8 cellular contexts compared by ENCODE assay signal in the genomic region with DNA sequence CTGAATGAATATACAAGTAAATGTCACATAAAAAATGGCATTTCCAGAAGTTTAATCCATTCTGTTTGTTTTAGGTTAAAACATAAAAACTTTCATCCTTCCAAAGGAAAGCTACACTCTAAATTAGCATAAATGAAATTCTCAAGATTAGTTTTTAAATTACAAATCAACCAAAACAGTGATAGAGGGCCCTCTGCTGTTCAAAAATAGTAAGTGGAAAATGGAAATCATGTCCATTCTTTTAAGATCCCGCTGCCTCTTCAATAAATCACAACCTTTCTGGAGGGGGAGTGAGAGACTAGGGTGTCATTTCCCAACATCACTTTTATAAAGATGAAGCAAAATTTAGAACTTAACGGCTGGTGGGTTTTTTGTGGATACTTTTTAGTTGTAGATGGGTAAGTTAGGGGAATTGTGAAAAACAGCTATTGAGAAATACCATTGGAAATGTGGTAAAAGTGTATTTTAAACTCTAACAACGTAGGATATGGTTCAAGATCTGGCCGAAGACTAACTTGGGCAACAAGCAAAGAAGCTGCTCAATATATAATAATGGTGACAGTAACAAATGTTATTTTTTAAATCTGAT. TPM values are rescaled to one million over a fixed set of nuclear protein-coding genes. Genes with fewer than 3 reads are reported as not detected.
DNase-seq lines count a peak whose midpoint lies in the region; ATAC-seq and TF ChIP-seq lines count a peak whose summit lies in the region.

No MANE protein-coding gene starts in this region.

- H2AFZ ChIP-seq in ACC112 (ENCODE audit: low read length, unreplicated experiment): no peak overlapping the region
- H2AFZ ChIP-seq in mammary epithelial cell (ENCODE audit: low read depth, low read length): no peak overlapping the region

- H3K4me2 ChIP-seq in mammary epithelial cell (ENCODE audit: insufficient read depth, low read depth, low read length): peak overlapping the region; percentile 18

- BruUV-seq in mammary epithelial cell (replicated peaks; lab: Mats Ljungman, UMichigan): no TSS peak

- peaks cover 2% of the 10 kb centered on the region for H3K27me3 Mint-ChIP-seq in mesothelial cell of epicardium (ENCODE audit: low read depth)

- peak overlapping the region; percentile 34; the same call in 1 of the 2 replicates for H3K4me3 ChIP-seq in ACC112 (ENCODE audit: low read depth, low read length)
- H3K4me3 ChIP-seq in mammary epithelial cell (replicated peaks in 1 of 3; ENCODE audit: insufficient read depth in 1 of 3, low read depth in 2 of 3, low read length in 3 of 3): no peak overlapping the region
- H3K4me3 ChIP-seq in WERI-Rb-1 (ENCODE audit: low read depth, low read length): no peak overlapping the region

- H3K9me3 ChIP-seq in mammary epithelial cell (replicated peaks; ENCODE audit: insufficient read depth, low read length) (no peaks in the 10 kb centered on the region), WERI-Rb-1 (ENCODE audit: severe bottlenecking) (no peaks in the 10 kb centered on the region)

- TF ChIP-seq CTCF in mammary epithelial cell (conservative IDR thresholded peaks at IDR 0.05 in 1 of 2, IDR thresholded peaks at IDR 0.05 in 1 of 2; ENCODE audit: extremely low read depth in 1 of 2, insufficient read depth in 1 of 2, low read depth in 1 of 2, low read length in 2 of 2) (peak; percentile 55 to 60), mesothelial cell of epicardium (IDR thresholded peaks at IDR 0.05; ENCODE audit: unreplicated experiment) (peak; percentile 69), WERI-Rb-1 (IDR thresholded peaks at IDR 0.05; ENCODE audit: low read depth, low read length) (no peak)

- DNase-seq in GM03348 (ENCODE audit: low spot score) (peak; percentile 52), NCI-H446 treated with DMSO at 0.1 percent for 48 hours (lab: John Stamatoyannopoulos, UW) (peak; percentile 19), mammary epithelial cell (no peak), mesothelial cell of epicardium (ENCODE audit: low spot score in 2 of 2, unreplicated experiment in 2 of 2) (no peak), HPDE6-E6E7 (ENCODE audit: extremely low spot score) (no peak), WERI-Rb-1 (no peak)

- H3K27ac ChIP-seq in ACC112 (ENCODE audit: low read depth, low read length) (no peak overlapping the region), mammary epithelial cell (ENCODE audit: insufficient read depth, low read depth, low read length) (no peak overlapping the region), WERI-Rb-1 (no peak overlapping the region)

- no peaks in the 10 kb centered on the region for H3K9me3 Mint-ChIP-seq in mesothelial cell of epicardium

- CTCF ChIA-PET in mammary epithelial cell (lab: Charles Lee; ENCODE audit: low non-redundant PET): interaction anchor here (0.7 kb wide), 2 partner anchors 47 to 401 kb away, joined by 4 to 6 read pairs; no protein-coding TSS in a partner anchor

- H4K20me1 ChIP-seq in mammary epithelial cell (ENCODE audit: insufficient read depth, low read length): no peaks in the 10 kb centered on the region

- in situ Hi-C loops in mammary epithelial cell (cut with MboI; ENCODE audit: low sequenced_read_pairs in 2 of 2): loop anchor here in 1 of 2 donors (25.0 kb wide), 2 partner anchors 405 to 755 kb away; a partner anchor contains a TSS

- no peaks in the 10 kb centered on the region for H3K79me2 ChIP-seq in ACC112 (ENCODE audit: control insufficient read depth, insufficient read depth, low read length, unreplicated experiment)
- H3K79me2 ChIP-seq in mammary epithelial cell (ENCODE audit: insufficient read depth, low read length): no peaks in the 10 kb centered on the region

- intact Hi-C loops in mammary epithelial cell (cut with micrococcal nuclease): loop anchor here (1.0 to 5.0 kb wide), 5 partner anchors 129 to 1250 kb away; no protein-coding TSS in a partner anchor

- H3K27ac Mint-ChIP-seq in mesothelial cell of epicardium: no peak overlapping the region

- dilution Hi-C loops in mammary epithelial cell (cut with HindIII; ENCODE audit: low sequenced_read_pairs): no loop called here

- peaks cover 3% of the 10 kb centered on the region for H3K4me1 Mint-ChIP-seq in mesothelial cell of epicardium

- no peaks in the 10 kb centered on the region for H3K36me3 Mint-ChIP-seq in mesothelial cell of epicardium

- H3K27me3 ChIP-seq in ACC112 (ENCODE audit: insufficient read depth, low read length): no peaks in the 10 kb centered on the region
- H3K27me3 ChIP-seq in mammary epithelial cell (ENCODE audit: insufficient read depth, low read length): no peaks in the 10 kb centered on the region
- no peaks in the 10 kb centered on the region for H3K27me3 ChIP-seq in WERI-Rb-1 (ENCODE audit: insufficient read depth, low read depth, severe bottlenecking)

- H3K4me1 ChIP-seq in ACC112 (ENCODE audit: control insufficient read depth, insufficient read depth, low read length, unreplicated experiment) (no peaks in the 10 kb centered on the region), mammary epithelial cell (ENCODE audit: insufficient read depth, low read length) (peaks cover 3% of the 10 kb centered on the region)

- H3K4me3 Mint-ChIP-seq in mesothelial cell of epicardium: peak overlapping the region; percentile 43

- H3K36me3 ChIP-seq in ACC112 (ENCODE audit: insufficient read depth, low read length) (no peaks in the 10 kb centered on the region), mammary epithelial cell (ENCODE audit: insufficient read depth, low read length) (no peaks in the 10 kb centered on the region), WERI-Rb-1 (no peaks in the 10 kb centered on the region)

- no peak overlapping the region for H3K9ac ChIP-seq in mammary epithelial cell (ENCODE audit: insufficient read depth, low read length)

- WGBS in mammary epithelial cell (ENCODE audit: low coverage, missing lambda C conversion rate): 0% methylated on average over 4 of the region's 4 CpGs

- no peak for ATAC-seq in HG02759 (IDR thresholded peaks at IDR 0.05; ENCODE audit: unreplicated experiment)

RNA-seq across cellular contexts. Expression of a gene that starts 1.7 kb away (rescaled TPM):
- 1 to 10 TPM in 1 of 2 donors, under 1 TPM in 1; 0.56 to 1.0 TPM for total RNA-seq in mammary epithelial cell
- polyA plus RNA-seq in mammary epithelial cell: 0.10 TPM
- polyA minus RNA-seq in mammary epithelial cell: not detected
- 0.63 to 0.86 TPM (median 0.71 TPM) in 3 replicates for total RNA-seq in mesothelial cell of epicardium

Comparison
In these comparisons a context has a peak if more than half of its experiments do, and no peak if none do; other contexts are left out.
1. DNase-seq: peak in GM03348 (single experiment) and NCI-H446 treated with DMSO at 0.1 percent for 48 hours (single experiment); none in mammary epithelial cell (single experiment), mesothelial cell of epicardium (0 of 2), HPDE6-E6E7 (single experiment) and WERI-Rb-1 (single experiment).